ENCODE assay signal across 1 cellular context in the genomic region with DNA sequence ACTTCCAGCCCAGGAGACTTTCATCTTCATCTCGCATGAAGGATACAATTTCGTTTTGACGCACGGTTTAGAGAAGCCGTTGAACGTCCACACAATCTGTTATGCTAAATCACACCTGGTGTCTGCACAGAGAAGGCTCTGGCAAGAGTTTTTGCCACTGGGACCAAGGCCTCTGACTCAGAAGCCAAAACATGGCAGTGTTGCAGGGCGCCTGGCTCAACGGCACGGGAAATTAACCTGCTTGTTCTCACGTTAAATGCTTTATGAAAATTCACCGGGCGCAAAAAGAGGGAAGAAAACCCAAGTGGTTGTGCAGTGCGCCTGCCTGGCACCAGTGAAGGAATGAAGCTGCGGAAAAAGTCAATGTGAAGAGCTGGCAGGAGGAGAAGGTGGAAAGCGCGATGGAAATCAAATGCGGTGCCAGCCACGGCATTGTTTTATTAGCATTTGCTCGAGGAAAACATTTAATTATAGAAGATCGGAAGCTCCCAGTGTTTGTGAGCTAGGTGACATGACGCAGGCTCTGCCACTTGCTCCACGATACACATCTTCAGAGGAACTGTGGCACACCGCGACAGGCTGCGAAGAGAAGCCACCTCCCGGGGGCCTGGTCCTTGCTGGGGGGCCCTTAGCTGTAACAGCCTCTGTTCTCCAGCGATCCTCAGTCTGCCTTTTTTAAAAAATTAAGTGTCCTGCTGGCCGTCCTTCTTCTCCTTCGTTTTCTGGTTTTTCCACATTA.
TF ChIP-seq lines count a peak whose summit lies in the region.

No MANE protein-coding gene starts in this region.

TF ChIP-seq in GM23338, 12 proteins besides CTCF, POLR2A, EP300 and RAD21 (continued from another document):
- TF ChIP-seq, protein P1, sequence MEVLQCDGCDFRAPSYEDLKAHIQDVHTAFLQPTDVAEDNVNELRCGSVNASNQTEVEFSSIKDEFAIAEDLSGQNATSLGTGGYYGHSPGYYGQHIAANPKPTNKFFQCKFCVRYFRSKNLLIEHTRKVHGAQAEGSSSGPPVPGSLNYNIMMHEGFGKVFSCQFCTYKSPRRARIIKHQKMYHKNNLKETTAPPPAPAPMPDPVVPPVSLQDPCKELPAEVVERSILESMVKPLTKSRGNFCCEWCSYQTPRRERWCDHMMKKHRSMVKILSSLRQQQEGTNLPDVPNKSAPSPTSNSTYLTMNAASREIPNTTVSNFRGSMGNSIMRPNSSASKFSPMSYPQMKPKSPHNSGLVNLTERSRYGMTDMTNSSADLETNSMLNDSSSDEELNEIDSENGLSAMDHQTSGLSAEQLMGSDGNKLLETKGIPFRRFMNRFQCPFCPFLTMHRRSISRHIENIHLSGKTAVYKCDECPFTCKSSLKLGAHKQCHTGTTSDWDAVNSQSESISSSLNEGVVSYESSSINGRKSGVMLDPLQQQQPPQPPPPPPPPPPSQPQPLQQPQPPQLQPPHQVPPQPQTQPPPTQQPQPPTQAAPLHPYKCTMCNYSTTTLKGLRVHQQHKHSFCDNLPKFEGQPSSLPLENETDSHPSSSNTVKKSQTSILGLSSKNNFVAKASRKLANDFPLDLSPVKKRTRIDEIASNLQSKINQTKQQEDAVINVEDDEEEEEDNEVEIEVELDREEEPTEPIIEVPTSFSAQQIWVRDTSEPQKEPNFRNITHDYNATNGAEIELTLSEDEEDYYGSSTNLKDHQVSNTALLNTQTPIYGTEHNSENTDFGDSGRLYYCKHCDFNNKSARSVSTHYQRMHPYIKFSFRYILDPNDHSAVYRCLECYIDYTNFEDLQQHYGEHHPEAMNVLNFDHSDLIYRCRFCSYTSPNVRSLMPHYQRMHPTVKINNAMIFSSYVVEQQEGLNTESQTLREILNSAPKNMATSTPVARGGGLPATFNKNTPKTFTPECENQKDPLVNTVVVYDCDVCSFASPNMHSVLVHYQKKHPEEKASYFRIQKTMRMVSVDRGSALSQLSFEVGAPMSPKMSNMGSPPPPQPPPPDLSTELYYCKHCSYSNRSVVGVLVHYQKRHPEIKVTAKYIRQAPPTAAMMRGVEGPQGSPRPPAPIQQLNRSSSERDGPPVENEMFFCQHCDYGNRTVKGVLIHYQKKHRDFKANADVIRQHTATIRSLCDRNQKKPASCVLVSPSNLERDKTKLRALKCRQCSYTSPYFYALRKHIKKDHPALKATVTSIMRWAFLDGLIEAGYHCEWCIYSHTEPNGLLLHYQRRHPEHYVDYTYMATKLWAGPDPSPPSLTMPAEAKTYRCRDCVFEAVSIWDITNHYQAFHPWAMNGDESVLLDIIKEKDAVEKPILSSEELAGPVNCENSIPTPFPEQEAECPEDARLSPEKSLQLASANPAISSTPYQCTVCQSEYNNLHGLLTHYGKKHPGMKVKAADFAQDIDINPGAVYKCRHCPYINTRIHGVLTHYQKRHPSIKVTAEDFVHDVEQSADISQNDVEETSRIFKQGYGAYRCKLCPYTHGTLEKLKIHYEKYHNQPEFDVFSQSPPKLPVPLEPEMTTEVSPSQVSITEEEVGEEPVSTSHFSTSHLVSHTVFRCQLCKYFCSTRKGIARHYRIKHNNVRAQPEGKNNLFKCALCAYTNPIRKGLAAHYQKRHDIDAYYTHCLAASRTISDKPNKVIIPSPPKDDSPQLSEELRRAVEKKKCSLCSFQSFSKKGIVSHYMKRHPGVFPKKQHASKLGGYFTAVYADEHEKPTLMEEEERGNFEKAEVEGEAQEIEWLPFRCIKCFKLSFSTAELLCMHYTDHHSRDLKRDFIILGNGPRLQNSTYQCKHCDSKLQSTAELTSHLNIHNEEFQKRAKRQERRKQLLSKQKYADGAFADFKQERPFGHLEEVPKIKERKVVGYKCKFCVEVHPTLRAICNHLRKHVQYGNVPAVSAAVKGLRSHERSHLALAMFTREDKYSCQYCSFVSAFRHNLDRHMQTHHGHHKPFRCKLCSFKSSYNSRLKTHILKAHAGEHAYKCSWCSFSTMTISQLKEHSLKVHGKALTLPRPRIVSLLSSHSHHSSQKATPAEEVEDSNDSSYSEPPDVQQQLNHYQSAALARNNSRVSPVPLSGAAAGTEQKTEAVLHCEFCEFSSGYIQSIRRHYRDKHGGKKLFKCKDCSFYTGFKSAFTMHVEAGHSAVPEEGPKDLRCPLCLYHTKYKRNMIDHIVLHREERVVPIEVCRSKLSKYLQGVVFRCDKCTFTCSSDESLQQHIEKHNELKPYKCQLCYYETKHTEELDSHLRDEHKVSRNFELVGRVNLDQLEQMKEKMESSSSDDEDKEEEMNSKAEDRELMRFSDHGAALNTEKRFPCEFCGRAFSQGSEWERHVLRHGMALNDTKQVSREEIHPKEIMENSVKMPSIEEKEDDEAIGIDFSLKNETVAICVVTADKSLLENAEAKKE (CRISPR knock-in tag; IDR thresholded peaks at IDR 0.05), result no peak
- TF ChIP-seq ZNF331 (CRISPR knock-in tag; IDR thresholded peaks at IDR 0.05; ENCODE audit: low read depth), result no peak
- no peak for TF ChIP-seq POLR2AphosphoS5 (IDR thresholded peaks at IDR 0.05; ENCODE audit: low read depth)
- TF ChIP-seq EZH2phosphoT487 (IDR thresholded peaks at IDR 0.05; ENCODE audit: unreplicated experiment), result no peak
- no peak for TF ChIP-seq CREB1 (CRISPR knock-in tag; IDR thresholded peaks at IDR 0.05; ENCODE audit: low read depth)
- no peak for TF ChIP-seq JUNB (IDR thresholded peaks at IDR 0.05; ENCODE audit: unreplicated experiment)
- TF ChIP-seq STAT1 (IDR thresholded peaks at IDR 0.05; ENCODE audit: unreplicated experiment), result no peak
- TF ChIP-seq, protein P2, sequence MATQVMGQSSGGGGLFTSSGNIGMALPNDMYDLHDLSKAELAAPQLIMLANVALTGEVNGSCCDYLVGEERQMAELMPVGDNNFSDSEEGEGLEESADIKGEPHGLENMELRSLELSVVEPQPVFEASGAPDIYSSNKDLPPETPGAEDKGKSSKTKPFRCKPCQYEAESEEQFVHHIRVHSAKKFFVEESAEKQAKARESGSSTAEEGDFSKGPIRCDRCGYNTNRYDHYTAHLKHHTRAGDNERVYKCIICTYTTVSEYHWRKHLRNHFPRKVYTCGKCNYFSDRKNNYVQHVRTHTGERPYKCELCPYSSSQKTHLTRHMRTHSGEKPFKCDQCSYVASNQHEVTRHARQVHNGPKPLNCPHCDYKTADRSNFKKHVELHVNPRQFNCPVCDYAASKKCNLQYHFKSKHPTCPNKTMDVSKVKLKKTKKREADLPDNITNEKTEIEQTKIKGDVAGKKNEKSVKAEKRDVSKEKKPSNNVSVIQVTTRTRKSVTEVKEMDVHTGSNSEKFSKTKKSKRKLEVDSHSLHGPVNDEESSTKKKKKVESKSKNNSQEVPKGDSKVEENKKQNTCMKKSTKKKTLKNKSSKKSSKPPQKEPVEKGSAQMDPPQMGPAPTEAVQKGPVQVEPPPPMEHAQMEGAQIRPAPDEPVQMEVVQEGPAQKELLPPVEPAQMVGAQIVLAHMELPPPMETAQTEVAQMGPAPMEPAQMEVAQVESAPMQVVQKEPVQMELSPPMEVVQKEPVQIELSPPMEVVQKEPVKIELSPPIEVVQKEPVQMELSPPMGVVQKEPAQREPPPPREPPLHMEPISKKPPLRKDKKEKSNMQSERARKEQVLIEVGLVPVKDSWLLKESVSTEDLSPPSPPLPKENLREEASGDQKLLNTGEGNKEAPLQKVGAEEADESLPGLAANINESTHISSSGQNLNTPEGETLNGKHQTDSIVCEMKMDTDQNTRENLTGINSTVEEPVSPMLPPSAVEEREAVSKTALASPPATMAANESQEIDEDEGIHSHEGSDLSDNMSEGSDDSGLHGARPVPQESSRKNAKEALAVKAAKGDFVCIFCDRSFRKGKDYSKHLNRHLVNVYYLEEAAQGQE (IDR thresholded peaks at IDR 0.05; ENCODE audit: unreplicated experiment), result no peak
- no peak for TF ChIP-seq EZH2 (IDR thresholded peaks at IDR 0.05; ENCODE audit: low read depth, unreplicated experiment)
- TF ChIP-seq NANOG (IDR thresholded peaks at IDR 0.05; ENCODE audit: borderline replicate concordance), result no peak
TF ChIP-seq in GM23338: peak in this region for 0.
